In genomic region chr21:45932922-45933502, GRCh38 we compare ENCODE assay signal across 1 cellular context.
TF ChIP-seq lines count a peak whose summit lies in the region.

No MANE protein-coding gene starts in this region.

TF ChIP-seq in K562, 482 proteins besides CTCF, POLR2A, EP300 and RAD21:
- TF ChIP-seq PHTF2 (CRISPR knock-in tag; IDR thresholded peaks at IDR 0.05) (no peak), ZBTB5 (IDR thresholded peaks at IDR 0.05) (no peak), HMG20B (CRISPR knock-in tag; IDR thresholded peaks at IDR 0.05) (no peak), ZNF324 (CRISPR knock-in tag; IDR thresholded peaks at IDR 0.05) (no peak), ZNF561 (CRISPR knock-in tag; conservative IDR thresholded peaks at IDR 0.05) (no peak), FOXK2 (conservative IDR thresholded peaks at IDR 0.05 in 1 of 2, IDR thresholded peaks at IDR 0.05 in 1 of 2; ENCODE audit: low read depth in 2 of 2) (no peak), CLOCK (CRISPR knock-in tag; IDR thresholded peaks at IDR 0.05; ENCODE audit: borderline replicate concordance) (no peak), E2F3 (CRISPR knock-in tag; IDR thresholded peaks at IDR 0.05) (no peak), SNIP1 (IDR thresholded peaks at IDR 0.05; ENCODE audit: low read depth) (no peak), ZBTB40 (IDR thresholded peaks at IDR 0.05) (no peak), ZBTB40 (CRISPR knock-in tag; IDR thresholded peaks at IDR 0.05) (no peak), ZFP91 (CRISPR knock-in tag; IDR thresholded peaks at IDR 0.05) (no peak), NBN (IDR thresholded peaks at IDR 0.05; ENCODE audit: low read depth) (no peak), SRF (CRISPR knock-in tag; IDR thresholded peaks at IDR 0.05) (no peak), MEF2D (tag; conservative IDR thresholded peaks at IDR 0.05; ENCODE audit: low read depth) (no peak)
